1 cellular context compared by ENCODE assay signal in genomic region chr6:42819803-42820508, GRCh38.
TF ChIP-seq lines count a peak whose summit lies in the region.

No MANE protein-coding gene starts in this region.

TF ChIP-seq in HEK293, 187 proteins besides CTCF, POLR2A, EP300 and RAD21 (continued from another document):
- TF ChIP-seq ATF2 (tag by site-specific recombination; IDR thresholded peaks at IDR 0.05; ENCODE audit: low read depth), result no peak
- TF ChIP-seq ZFP69B (tag by site-specific recombination; IDR thresholded peaks at IDR 0.05), result no peak
- TF ChIP-seq SALL2 (tag by site-specific recombination; IDR thresholded peaks at IDR 0.05; ENCODE audit: borderline replicate concordance), result no peak
- no peak for TF ChIP-seq ZNF423 (tag by site-specific recombination; IDR thresholded peaks at IDR 0.05)
